In the genomic region with DNA sequence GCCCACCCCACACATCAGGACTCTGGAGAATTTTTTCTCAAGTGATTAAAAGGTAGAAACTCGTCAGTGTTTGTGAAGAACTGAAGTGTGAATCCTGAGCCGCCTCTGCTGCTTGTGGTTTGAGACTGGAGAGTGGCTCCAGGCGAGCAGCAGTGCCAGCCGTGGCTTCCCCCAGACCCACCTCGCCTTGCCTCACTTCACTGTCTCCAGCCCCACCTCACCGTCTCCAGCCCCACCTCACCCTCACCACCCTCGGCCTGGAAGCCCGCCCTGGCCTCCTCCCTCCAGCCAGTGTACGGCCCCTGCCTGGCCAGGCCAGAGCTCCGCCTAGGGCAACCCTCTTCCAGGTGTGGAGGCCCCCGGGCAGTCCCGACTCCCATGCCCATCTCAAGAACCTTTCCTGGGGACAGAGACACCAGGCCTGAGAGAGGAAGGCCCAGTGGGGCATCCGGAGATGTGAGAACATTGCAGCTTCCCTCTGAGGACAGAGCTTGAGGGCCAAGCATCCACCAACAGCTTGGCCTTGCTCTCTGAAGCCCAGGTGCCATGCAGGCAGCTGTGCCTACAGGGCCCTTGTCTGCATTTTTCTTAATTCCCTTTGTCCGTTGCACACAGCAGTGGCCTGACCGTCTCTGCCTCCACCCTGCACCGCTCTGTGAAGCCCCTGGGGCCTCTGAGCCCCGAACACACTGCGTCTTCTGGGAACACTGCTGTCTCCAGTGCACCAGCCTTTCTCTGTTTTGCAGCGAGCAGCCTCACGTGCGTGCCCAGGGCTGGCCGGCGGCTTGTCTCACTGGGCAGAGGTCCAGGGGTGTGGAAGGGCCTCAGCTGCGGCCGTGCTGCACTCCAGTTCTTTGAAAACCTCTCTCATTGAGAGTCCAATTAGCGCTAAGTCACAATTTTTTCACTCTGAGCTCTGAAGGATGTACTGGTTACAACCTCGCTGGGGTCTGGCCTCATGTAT, we compare ENCODE assay signal across 9 cellular contexts. TPM values are rescaled to one million over a fixed set of nuclear protein-coding genes. Genes with fewer than 3 reads are reported as not detected.
DNase-seq lines count a peak whose midpoint lies in the region; ATAC-seq and TF ChIP-seq lines count a peak whose summit lies in the region.
"Had no signal": no experiment of that assay in that cellular context is flagged by ENCODE, and none has a peak within 500 bp of the region (broad histone marks: within the 10 kb centered on the region; RNA-seq: fewer than 3 reads in every experiment).

No MANE protein-coding gene starts in this region.

- peak overlapping the region; percentile 73 for H3K9ac ChIP-seq in BLaER1

- H3K4me1 ChIP-seq in BLaER1: peaks cover 93% of the 10 kb centered on the region
- H3K4me1 ChIP-seq in RWPE2 (ENCODE audit: insufficient read depth, poor library complexity, severe bottlenecking): peaks cover 18% of the 10 kb centered on the region
- peaks cover 8% of the 10 kb centered on the region for H3K4me1 ChIP-seq in osteoblast (ENCODE audit: insufficient read depth, low read length)

- H3K27ac ChIP-seq in BLaER1: peak overlapping the region; percentile 86
- H3K27ac ChIP-seq in RWPE2 (ENCODE audit: poor library complexity, severe bottlenecking): peak overlapping the region; percentile 47
- H3K27ac ChIP-seq in osteoblast (ENCODE audit: low read depth, low read length): no peak overlapping the region
- H3K27ac ChIP-seq: SK-N-MC had no signal

- H3K9me3 ChIP-seq in BLaER1 (no peaks in the 10 kb centered on the region), RWPE2 (ENCODE audit: severe bottlenecking) (no peaks in the 10 kb centered on the region), osteoblast (ENCODE audit: low read depth, low read length) (no peaks in the 10 kb centered on the region)

- H2AFZ ChIP-seq in osteoblast (ENCODE audit: low read length): no peak overlapping the region

- no peak for ATAC-seq in RWPE2 (ENCODE audit: low read depth)
- no peak for ATAC-seq in GM18858 (IDR thresholded peaks at IDR 0.05; ENCODE audit: unreplicated experiment)
- no peak for ATAC-seq in GM19455 (IDR thresholded peaks at IDR 0.05; ENCODE audit: unreplicated experiment)

- H3K36me3 ChIP-seq in BLaER1 (no peaks in the 10 kb centered on the region), RWPE2 (ENCODE audit: low read depth) (peaks cover 24% of the 10 kb centered on the region), osteoblast (ENCODE audit: insufficient read depth, low read length) (no peaks in the 10 kb centered on the region)

- H3K4me3 ChIP-seq in BLaER1 (peak overlapping the region; percentile 44; the same call in 1 of the 2 replicates), RWPE2 (ENCODE audit: severe bottlenecking) (no peak overlapping the region), osteoblast (ENCODE audit: insufficient read depth, low read length) (no peak overlapping the region)
- H3K4me3 ChIP-seq: SK-N-MC had no signal

- DNase-seq in RWPE2 (ENCODE audit: low spot score) (no peak), globus pallidus (ENCODE audit: low spot score) (peak; percentile 67), osteoblast (ENCODE audit: insufficient read length, low spot score, missing footprints) (peak; percentile 74)
- DNase-seq in NK-92 treated with Interleukin-12 subunit alpha and Interleukin-12 subunit beta, amount 100 ng/mL, for 24 hours (lab: John Stamatoyannopoulos, UW): no peak
- no peak for DNase-seq in activated T-cell treated with anti-CD3 and anti-CD28 coated beads, Interleukin-2, amount 50 U/mL, for 1 hour

- no peaks in the 10 kb centered on the region for H4K20me1 ChIP-seq in BLaER1
- peaks cover 5% of the 10 kb centered on the region for H4K20me1 ChIP-seq in osteoblast (ENCODE audit: insufficient read depth, low read length)

- peak overlapping the region; percentile 91 for H3K4me2 ChIP-seq in BLaER1
- H3K4me2 ChIP-seq in osteoblast (ENCODE audit: insufficient read depth, low read length): no peak overlapping the region

- TF ChIP-seq CTCF in RWPE2 (IDR thresholded peaks at IDR 0.05; ENCODE audit: poor library complexity, severe bottlenecking) (no peak), osteoblast (IDR thresholded peaks at IDR 0.05; ENCODE audit: extremely low read depth, low read depth, low read length) (no peak)

- H3K79me2 ChIP-seq in osteoblast (ENCODE audit: insufficient read depth, low read length): peaks cover 64% of the 10 kb centered on the region

- H3K27me3 ChIP-seq in BLaER1 (no peaks in the 10 kb centered on the region), RWPE2 (ENCODE audit: insufficient read depth, poor library complexity, severe bottlenecking) (no peaks in the 10 kb centered on the region), osteoblast (ENCODE audit: insufficient read depth, low read length) (no peaks in the 10 kb centered on the region)

RNA-seq across cellular contexts. Expression of a gene that starts 13.8 kb away (rescaled TPM):
- 26.4 and 28.0 TPM in 2 replicates for total RNA-seq in osteoblast

RNA-seq across cellular contexts. Expression of a gene that starts 37.0 kb away (rescaled TPM):
- 200 and 204 TPM in 2 replicates for total RNA-seq in osteoblast

RNA-seq across cellular contexts. Expression of a gene that starts 50.5 kb away (rescaled TPM):
- total RNA-seq in osteoblast: 37.7 and 44.9 TPM in 2 replicates

Comparison
In these comparisons a context has a peak if more than half of its experiments do, and no peak if none do; other contexts are left out.
1. DNase-seq: peak in globus pallidus (single experiment) and osteoblast (single experiment); none in RWPE2 (single experiment), NK-92 treated with Interleukin-12 subunit alpha and Interleukin-12 subunit beta, amount 100 ng/mL, for 24 hours (single experiment) and activated T-cell treated with anti-CD3 and anti-CD28 coated beads, Interleukin-2, amount 50 U/mL, for 1 hour (single experiment).